16 cellular contexts compared by ENCODE assay signal in the genomic region with DNA sequence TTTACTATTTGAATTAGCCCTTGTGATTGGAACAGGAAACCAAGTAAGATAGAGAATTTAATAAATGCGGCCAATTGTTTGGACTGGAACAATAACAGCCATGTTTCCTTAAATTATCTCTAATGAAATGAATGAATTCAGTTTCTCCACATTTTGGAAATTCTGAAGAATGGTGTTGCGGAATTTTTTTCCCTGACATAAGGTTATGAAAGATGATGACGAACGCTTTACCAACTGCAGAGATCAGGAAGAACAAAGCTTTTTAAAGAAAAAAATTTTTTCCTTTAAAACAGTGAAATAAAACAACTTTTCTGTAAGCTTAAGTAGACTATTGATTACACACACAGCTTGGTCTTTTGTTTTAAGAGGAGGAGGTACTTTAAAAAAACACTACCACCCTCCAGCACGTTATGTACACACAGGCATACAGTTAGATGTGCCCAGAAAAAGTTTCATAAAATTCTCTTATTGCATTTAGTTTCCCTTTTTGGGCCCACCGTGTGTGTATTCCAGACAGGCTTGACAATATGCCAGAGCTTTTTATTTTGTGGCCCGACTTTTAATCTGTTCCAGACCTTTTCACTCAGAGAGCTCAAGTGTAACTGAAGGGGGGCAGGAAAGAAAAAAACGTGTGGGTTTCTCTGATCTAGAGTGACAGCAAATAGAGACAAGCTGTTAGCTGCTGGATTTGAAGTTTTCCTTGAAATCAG.
DNase-seq lines count a peak whose midpoint lies in the region; ATAC-seq and TF ChIP-seq lines count a peak whose summit lies in the region.
"Had no signal": no experiment of that assay in that cellular context is flagged by ENCODE, and none has a peak within 500 bp of the region (broad histone marks: within the 10 kb centered on the region; RNA-seq: fewer than 3 reads in every experiment).

No MANE protein-coding gene starts in this region.

- intact Hi-C loops in left ventricle myocardium superior (cut with micrococcal nuclease): no loop called here
- intact Hi-C loops in stomach (cut with DNase I; ENCODE audit: low total_unique reads): no loop called here

- no peak for TF ChIP-seq EP300 in stomach (IDR thresholded peaks at IDR 0.05)

- H3K9me3 ChIP-seq in stomach: no peaks in the 10 kb centered on the region
- H3K9me3 ChIP-seq: heart right ventricle had no signal

- TF ChIP-seq CTCF in GM23338 (conservative IDR thresholded peaks at IDR 0.05; ENCODE audit: low read depth in 2 of 2): no peak
- no peak for TF ChIP-seq CTCF in astrocyte of the spinal cord (IDR thresholded peaks at IDR 0.05; ENCODE audit: low read depth, low read length)
- TF ChIP-seq CTCF in stomach (IDR thresholded peaks at IDR 0.05): no peak

- peaks cover 53% of the 10 kb centered on the region for H3K4me1 Mint-ChIP-seq in GM23338
- H3K4me1 Mint-ChIP-seq: activated naive CD4-positive, alpha-beta T cell treated with anti-CD3 and anti-CD28 coated beads, Interleukin-2, amount 50 U/mL, for 24 hours; CD4-positive, CD25-positive, alpha-beta regulatory T cell had no signal

- no peak overlapping the region for H2AFZ ChIP-seq in GM23338

- H3K4me3 ChIP-seq in GM23338 (no peak overlapping the region), astrocyte of the spinal cord (ENCODE audit: low read depth, low read length) (no peak overlapping the region), stomach (no peak overlapping the region)
- H3K4me3 ChIP-seq: heart right ventricle, lung had no signal

- no peaks in the 10 kb centered on the region for H3K27me3 ChIP-seq in GM23338 (ENCODE audit: insufficient read depth)
- H3K27me3 ChIP-seq in stomach: no peaks in the 10 kb centered on the region
- H3K27me3 ChIP-seq: heart right ventricle had no signal

- H3K9me2 ChIP-seq in GM23338 (ENCODE audit: insufficient read depth): no peaks in the 10 kb centered on the region

- WGBS in stomach, 5 donors: 34 to 41% (median 37%) methylated on average over 8 of the region's 8 CpGs

- H3F3A ChIP-seq in GM23338 (replicated peaks; ENCODE audit: low read depth): no peaks in the 10 kb centered on the region

- no peak for ATAC-seq in GM23338
- peak; percentile 46 for ATAC-seq in left ventricle myocardium superior
- ATAC-seq in HG03175 (IDR thresholded peaks at IDR 0.05; ENCODE audit: unreplicated experiment): no peak
- ATAC-seq: Panc1 had no signal

- 0 out of 2 replicates have a peak overlapping the region, but pooled peaks have one; percentile 13 for H3K27ac ChIP-seq in GM23338 (ENCODE audit: low read depth)
- peak overlapping the region in 3 of 5 donors; percentile 20 to 57 (median 28) for H3K27ac ChIP-seq in stomach

- H3K36me3 ChIP-seq in GM23338 (ENCODE audit: insufficient read depth) (no peaks in the 10 kb centered on the region), stomach (no peaks in the 10 kb centered on the region)

- no peak overlapping the region; the same call in 1 of the 2 replicates for H3K27ac Mint-ChIP-seq in GM23338
- H3K27ac Mint-ChIP-seq: activated naive CD4-positive, alpha-beta T cell treated with anti-CD3 and anti-CD28 coated beads, Interleukin-2, amount 50 U/mL, for 24 hours; CD4-positive, CD25-positive, alpha-beta regulatory T cell; stimulated activated naive CD8-positive, alpha-beta T cell treated with anti-CD3 and anti-CD28 coated beads, Interleukin-15, Interleukin-2, amounts not matched to agents 100 ng/mL and 50 ng/mL, for 24 hours had no signal

- no peak overlapping the region for H3K4me2 ChIP-seq in GM23338

- peaks cover 2% of the 10 kb centered on the region for H3K27me3 Mint-ChIP-seq in GM23338 (ENCODE audit: insufficient read depth, low read depth, poor library complexity)

- no peaks in the 10 kb centered on the region for H4K20me1 ChIP-seq in GM23338 (replicated peaks; ENCODE audit: insufficient read depth)

- H3K4me1 ChIP-seq in GM23338 (ENCODE audit: insufficient read depth) (peaks cover 19% of the 10 kb centered on the region), stomach (peaks cover 5 to 66% (median 41%) of the 10 kb centered on the region in 4 donors)

- H3K9me3 Mint-ChIP-seq in GM23338: no peaks in the 10 kb centered on the region
- H3K9me3 Mint-ChIP-seq: activated naive CD4-positive, alpha-beta T cell treated with anti-CD3 and anti-CD28 coated beads, Interleukin-2, amount 50 U/mL, for 24 hours; CD4-positive, CD25-positive, alpha-beta regulatory T cell; stimulated activated naive CD8-positive, alpha-beta T cell treated with anti-CD3 and anti-CD28 coated beads, Interleukin-15, Interleukin-2, amounts not matched to agents 100 ng/mL and 50 ng/mL, for 24 hours had no signal

- H3K79me2 ChIP-seq in GM23338 (replicated peaks; ENCODE audit: insufficient read depth): peaks cover 36% of the 10 kb centered on the region

- no peak overlapping the region for H3K4me3 Mint-ChIP-seq in GM23338
- H3K4me3 Mint-ChIP-seq: activated naive CD4-positive, alpha-beta T cell treated with anti-CD3 and anti-CD28 coated beads, Interleukin-2, amount 50 U/mL, for 24 hours; CD4-positive, CD25-positive, alpha-beta regulatory T cell; stimulated activated naive CD8-positive, alpha-beta T cell treated with anti-CD3 and anti-CD28 coated beads, Interleukin-15, Interleukin-2, amounts not matched to agents 100 ng/mL and 50 ng/mL, for 24 hours had no signal

- in situ Hi-C loops in astrocyte of the spinal cord (cut with HindIII; ENCODE audit: low sequenced_read_pairs): no loop called here

- DNase-seq in GM23338 (ENCODE audit: low spot score) (no peak), astrocyte of the spinal cord (ENCODE audit: low read depth, low spot score) (peak; percentile 61), left ventricle myocardium superior (no peak), stomach (no peak), NCI-H526 treated with DMSO at 0.1 percent for 48 hours (lab: John Stamatoyannopoulos, UW) (no peak), islet precursor cell (no peak)
- DNase-seq in activated CD8-positive, alpha-beta memory T cell treated with anti-CD3 and anti-CD28 coated beads, Interleukin-2, amount 50 U/mL, for 48 hours: no peak
- DNase-seq: CD4-positive, CD25-positive, alpha-beta regulatory T cell; heart right ventricle; NCI-H446; stimulated activated CD4-positive, alpha-beta T cell treated with anti-CD3 and anti-CD28 coated beads, Interleukin-4, amount 100 ng/mL, for 1 hour had no signal

- peaks cover 12% of the 10 kb centered on the region; the same call in 2 of the 3 replicates for H3K36me3 Mint-ChIP-seq in GM23338 (ENCODE audit: low read depth)
- H3K36me3 Mint-ChIP-seq: activated naive CD4-positive, alpha-beta T cell treated with anti-CD3 and anti-CD28 coated beads, Interleukin-2, amount 50 U/mL, for 24 hours; CD4-positive, CD25-positive, alpha-beta regulatory T cell had no signal

- no peak for TF ChIP-seq POLR2A in stomach (IDR thresholded peaks at IDR 0.05)

TF ChIP-seq in GM23338, 12 proteins besides CTCF, POLR2A, EP300 and RAD21 (continues in another document):
- TF ChIP-seq, protein P1, sequence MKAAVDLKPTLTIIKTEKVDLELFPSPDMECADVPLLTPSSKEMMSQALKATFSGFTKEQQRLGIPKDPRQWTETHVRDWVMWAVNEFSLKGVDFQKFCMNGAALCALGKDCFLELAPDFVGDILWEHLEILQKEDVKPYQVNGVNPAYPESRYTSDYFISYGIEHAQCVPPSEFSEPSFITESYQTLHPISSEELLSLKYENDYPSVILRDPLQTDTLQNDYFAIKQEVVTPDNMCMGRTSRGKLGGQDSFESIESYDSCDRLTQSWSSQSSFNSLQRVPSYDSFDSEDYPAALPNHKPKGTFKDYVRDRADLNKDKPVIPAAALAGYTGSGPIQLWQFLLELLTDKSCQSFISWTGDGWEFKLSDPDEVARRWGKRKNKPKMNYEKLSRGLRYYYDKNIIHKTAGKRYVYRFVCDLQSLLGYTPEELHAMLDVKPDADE (IDR thresholded peaks at IDR 0.05): no peak
- no peak for TF ChIP-seq POLR2AphosphoS5 (IDR thresholded peaks at IDR 0.05; ENCODE audit: low read depth)
- TF ChIP-seq, protein P2, sequence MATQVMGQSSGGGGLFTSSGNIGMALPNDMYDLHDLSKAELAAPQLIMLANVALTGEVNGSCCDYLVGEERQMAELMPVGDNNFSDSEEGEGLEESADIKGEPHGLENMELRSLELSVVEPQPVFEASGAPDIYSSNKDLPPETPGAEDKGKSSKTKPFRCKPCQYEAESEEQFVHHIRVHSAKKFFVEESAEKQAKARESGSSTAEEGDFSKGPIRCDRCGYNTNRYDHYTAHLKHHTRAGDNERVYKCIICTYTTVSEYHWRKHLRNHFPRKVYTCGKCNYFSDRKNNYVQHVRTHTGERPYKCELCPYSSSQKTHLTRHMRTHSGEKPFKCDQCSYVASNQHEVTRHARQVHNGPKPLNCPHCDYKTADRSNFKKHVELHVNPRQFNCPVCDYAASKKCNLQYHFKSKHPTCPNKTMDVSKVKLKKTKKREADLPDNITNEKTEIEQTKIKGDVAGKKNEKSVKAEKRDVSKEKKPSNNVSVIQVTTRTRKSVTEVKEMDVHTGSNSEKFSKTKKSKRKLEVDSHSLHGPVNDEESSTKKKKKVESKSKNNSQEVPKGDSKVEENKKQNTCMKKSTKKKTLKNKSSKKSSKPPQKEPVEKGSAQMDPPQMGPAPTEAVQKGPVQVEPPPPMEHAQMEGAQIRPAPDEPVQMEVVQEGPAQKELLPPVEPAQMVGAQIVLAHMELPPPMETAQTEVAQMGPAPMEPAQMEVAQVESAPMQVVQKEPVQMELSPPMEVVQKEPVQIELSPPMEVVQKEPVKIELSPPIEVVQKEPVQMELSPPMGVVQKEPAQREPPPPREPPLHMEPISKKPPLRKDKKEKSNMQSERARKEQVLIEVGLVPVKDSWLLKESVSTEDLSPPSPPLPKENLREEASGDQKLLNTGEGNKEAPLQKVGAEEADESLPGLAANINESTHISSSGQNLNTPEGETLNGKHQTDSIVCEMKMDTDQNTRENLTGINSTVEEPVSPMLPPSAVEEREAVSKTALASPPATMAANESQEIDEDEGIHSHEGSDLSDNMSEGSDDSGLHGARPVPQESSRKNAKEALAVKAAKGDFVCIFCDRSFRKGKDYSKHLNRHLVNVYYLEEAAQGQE (IDR thresholded peaks at IDR 0.05; ENCODE audit: unreplicated experiment): no peak
